10 cellular contexts compared by ENCODE assay signal in genomic region chr1:114154146-114154962, GRCh38. TPM values are rescaled to one million over a fixed set of nuclear protein-coding genes. Genes with fewer than 3 reads are reported as not detected.
DNase-seq lines count a peak whose midpoint lies in the region; ATAC-seq, FAIRE-seq and TF ChIP-seq lines count a peak whose summit lies in the region.
"Had no signal": no experiment of that assay in that cellular context is flagged by ENCODE, and none has a peak within 500 bp of the region (broad histone marks: within the 10 kb centered on the region; RNA-seq: fewer than 3 reads in every experiment).

No MANE protein-coding gene starts in this region.

- DNase-seq in AG10803 (ENCODE audit: low read depth) (peak; percentile 9), GM23338 (ENCODE audit: low spot score) (peak; percentile 87), astrocyte (ENCODE audit: low read depth) (peak; percentile 7), lower lobe of right lung (peak; percentile 45), SKM-1 treated with dmso at 0.1 percent for 144 hours (lab: John Stamatoyannopoulos, UW; ENCODE audit: unreplicated experiment) (no peak), NCI-H128 (lab: John Stamatoyannopoulos, UW; ENCODE audit: unreplicated experiment) (no peak)
- DNase-seq: central memory CD4-positive, alpha-beta T cell had no signal

- intact Hi-C loops in lower lobe of right lung (cut with DNase I) = no loop called here

- peaks cover 23% of the 10 kb centered on the region for H3F3A ChIP-seq in GM23338 (replicated peaks; ENCODE audit: low read depth)

- TF ChIP-seq CTCF in AG10803 (conservative IDR thresholded peaks at IDR 0.05; ENCODE audit: low read length) (no peak), GM23338 (conservative IDR thresholded peaks at IDR 0.05; ENCODE audit: low read depth in 2 of 2) (no peak), astrocyte (IDR thresholded peaks at IDR 0.05; ENCODE audit: insufficient read depth, low read depth, low read length) (no peak), lower lobe of right lung (IDR thresholded peaks at IDR 0.05) (no peak)

- no peak overlapping the region for H3K27ac Mint-ChIP-seq in GM23338
- no peak overlapping the region for H3K27ac Mint-ChIP-seq in astrocyte (ENCODE audit: unreplicated experiment)

- H3K9me3 ChIP-seq in astrocyte (ENCODE audit: insufficient read depth, low read depth, low read length) = no peaks in the 10 kb centered on the region
- H3K9me3 ChIP-seq in lower lobe of right lung = no peaks in the 10 kb centered on the region
- H3K9me3 ChIP-seq: SJSA1 had no signal

- no peak for FAIRE-seq in astrocyte (lab: Jason Lieb, UNC)

- H3K36me3 ChIP-seq in GM23338 (ENCODE audit: insufficient read depth) = peaks cover 4% of the 10 kb centered on the region; the same call in 1 of the 2 replicates
- H3K36me3 ChIP-seq in astrocyte (ENCODE audit: insufficient read depth, low read length) = no peaks in the 10 kb centered on the region
- H3K36me3 ChIP-seq in lower lobe of right lung = no peaks in the 10 kb centered on the region
- H3K36me3 ChIP-seq: SJSA1 had no signal

- H3K4me3 ChIP-seq in AG10803 (ENCODE audit: low read length) (no peak overlapping the region), GM23338 (peak overlapping the region; percentile 94), astrocyte (ENCODE audit: insufficient read depth, low read depth, low read length) (no peak overlapping the region), lower lobe of right lung (no peak overlapping the region)
- H3K4me3 ChIP-seq: SJSA1 had no signal

- H3K27me3 Mint-ChIP-seq in GM23338 (ENCODE audit: insufficient read depth, low read depth, poor library complexity) (peaks cover 36% of the 10 kb centered on the region), astrocyte (ENCODE audit: low read depth, unreplicated experiment) (peaks cover 76% of the 10 kb centered on the region)

- H4K20me1 ChIP-seq in GM23338 (replicated peaks; ENCODE audit: insufficient read depth) (peaks cover 36% of the 10 kb centered on the region), astrocyte (ENCODE audit: insufficient read depth, low read length) (no peaks in the 10 kb centered on the region)

- 0 out of 2 replicates have a peak, but pooled peaks cover 4% of the 10 kb centered on the region for H3K9me2 ChIP-seq in GM23338 (ENCODE audit: insufficient read depth)

- peaks cover 12% of the 10 kb centered on the region; the same call in 2 of the 3 replicates for H3K36me3 Mint-ChIP-seq in GM23338 (ENCODE audit: low read depth)
- peaks cover 2% of the 10 kb centered on the region for H3K36me3 Mint-ChIP-seq in astrocyte (ENCODE audit: low read depth, unreplicated experiment)

- peaks cover 55% of the 10 kb centered on the region for H3K4me1 Mint-ChIP-seq in GM23338
- H3K4me1 Mint-ChIP-seq in astrocyte (ENCODE audit: low read depth, unreplicated experiment) = peaks cover 6% of the 10 kb centered on the region

- ATAC-seq in GM23338 (peak; percentile 12), lower lobe of right lung (peak in 1 of 2 donors; percentile 4), HG02763 (IDR thresholded peaks at IDR 0.05; ENCODE audit: unreplicated experiment) (no peak), HG03095 (IDR thresholded peaks at IDR 0.05; ENCODE audit: unreplicated experiment) (no peak)

- H3K79me2 ChIP-seq in GM23338 (replicated peaks; ENCODE audit: insufficient read depth) = peaks cover 38% of the 10 kb centered on the region
- H3K79me2 ChIP-seq in astrocyte (ENCODE audit: insufficient read depth, low read length) = no peaks in the 10 kb centered on the region

- H3K9ac ChIP-seq in astrocyte (ENCODE audit: low read length) = no peak overlapping the region

- H2AFZ ChIP-seq in GM23338 (no peak overlapping the region; the same call in 1 of the 2 replicates), astrocyte (ENCODE audit: low read depth, low read length) (no peak overlapping the region)

- peaks cover 50% of the 10 kb centered on the region for H3K27me3 ChIP-seq in GM23338 (ENCODE audit: insufficient read depth)
- peaks cover 82% of the 10 kb centered on the region for H3K27me3 ChIP-seq in astrocyte (ENCODE audit: insufficient read depth, low read length)
- H3K27me3 ChIP-seq in lower lobe of right lung (ENCODE audit: low read depth) = peaks cover 74% of the 10 kb centered on the region

- H3K4me1 ChIP-seq in GM23338 (ENCODE audit: insufficient read depth) (peaks cover 59% of the 10 kb centered on the region), astrocyte (ENCODE audit: insufficient read depth, low read length) (peaks cover 24% of the 10 kb centered on the region), lower lobe of right lung (peaks cover 32% of the 10 kb centered on the region)

- H3K27ac ChIP-seq in GM23338 (ENCODE audit: low read depth) (no peak overlapping the region), astrocyte (ENCODE audit: low read depth, low read length) (no peak overlapping the region), lower lobe of right lung (no peak overlapping the region)
- H3K27ac ChIP-seq: SJSA1 had no signal

- H3K4me3 Mint-ChIP-seq in GM23338 = peak overlapping the region; percentile 70
- peak overlapping the region; percentile 41 for H3K4me3 Mint-ChIP-seq in astrocyte (ENCODE audit: unreplicated experiment)

- H3K4me2 ChIP-seq in GM23338 = peak overlapping the region; percentile 96
- H3K4me2 ChIP-seq in astrocyte (ENCODE audit: low read length) = peak overlapping the region; percentile 83

- H3K9me3 Mint-ChIP-seq in GM23338 (peaks cover 3% of the 10 kb centered on the region; the same call in 1 of the 3 replicates), astrocyte (ENCODE audit: unreplicated experiment) (peaks cover 5% of the 10 kb centered on the region)

TF ChIP-seq in GM23338, 12 proteins besides CTCF, POLR2A, EP300 and RAD21:
- no peak for TF ChIP-seq POLR2AphosphoS5 (IDR thresholded peaks at IDR 0.05; ENCODE audit: low read depth)
- TF ChIP-seq ZNF331 (CRISPR knock-in tag; IDR thresholded peaks at IDR 0.05; ENCODE audit: low read depth) = no peak
- no peak for TF ChIP-seq EZH2 (IDR thresholded peaks at IDR 0.05; ENCODE audit: low read depth, unreplicated experiment)

RNA-seq across cellular contexts. Expression of gene SYT6, which starts 0.7 kb away (rescaled TPM):
- total RNA-seq in GM23338 (2014; rRNA removed; shearing (Covaris generic)) = 41.7 and 42.6 TPM in 2 replicates
- polyA plus RNA-seq in GM23338 (2016; fragmentation: Nextera tagmentation; extraction: Ambion mirVana) = 25.4 and 31.2 TPM in 2 replicates
- total RNA-seq in astrocyte (0.38 and 0.39 TPM in 2 replicates), lower lobe of right lung (not detected)
- total RNA-seq: SJSA1 had no signal

Comparison
In these comparisons a context has a peak if more than half of its experiments do, and no peak if none do; other contexts are left out.
1. DNase-seq: peak in AG10803 (single experiment), GM23338 (single experiment), astrocyte (single experiment) and lower lobe of right lung (single experiment); none in SKM-1 treated with dmso at 0.1 percent for 144 hours (single experiment) and NCI-H128 (single experiment).
2. RNA of gene SYT6, which starts 0.7 kb away (total RNA-seq): 41.7 to 42.6 TPM in GM23338; 0.38 to 0.39 TPM in astrocyte and not detected in lower lobe of right lung (single experiment); every median in the first group is over 10 times any median in the second.